ENCODE assay signal across 8 cellular contexts in the genomic region with DNA sequence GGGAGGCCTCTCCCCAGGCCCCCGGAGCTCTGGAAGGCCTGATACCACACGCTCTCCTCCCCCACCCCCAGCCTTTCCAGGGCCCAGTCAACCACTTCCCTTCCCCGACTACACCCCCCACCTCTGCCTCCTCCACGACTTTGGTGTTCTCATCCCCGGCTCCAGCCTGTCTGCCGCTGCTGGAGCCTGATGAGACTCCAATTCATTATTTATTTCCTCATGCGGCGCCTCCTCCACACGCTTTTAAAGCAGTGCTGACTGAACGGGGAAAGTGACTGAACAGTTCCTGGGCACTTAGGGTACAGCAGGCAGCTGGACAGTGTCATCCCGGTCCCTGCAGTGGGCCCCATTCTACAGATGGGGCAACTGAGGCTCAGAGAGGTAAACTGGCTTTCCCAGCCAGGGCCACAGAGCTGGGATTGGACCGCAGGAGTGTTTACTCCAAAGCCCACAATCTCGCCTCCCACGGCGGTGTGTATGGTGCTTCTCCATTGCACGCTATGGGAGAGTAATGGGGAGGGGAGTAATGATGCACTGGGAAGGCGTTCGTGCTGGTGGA. TPM values are rescaled to one million over a fixed set of nuclear protein-coding genes. Genes with fewer than 3 reads are reported as not detected.
DNase-seq lines count a peak whose midpoint lies in the region; ATAC-seq, FAIRE-seq and TF ChIP-seq lines count a peak whose summit lies in the region.

No MANE protein-coding gene starts in this region.

- H3K27ac ChIP-seq in GM23248, result peak overlapping the region; percentile 95
- H3K27ac ChIP-seq in adrenal gland, result no peak overlapping the region

- 0 out of 2 replicates have a peak, but pooled peaks cover 7% of the 10 kb centered on the region for H3K79me2 ChIP-seq in GM23248 (ENCODE audit: insufficient read depth)

- H3K4me3 ChIP-seq in GM23248, result no peak overlapping the region
- no peak overlapping the region for H3K4me3 ChIP-seq in fibroblast of pulmonary artery (replicated peaks; ENCODE audit: low read depth, low read length)
- no peak overlapping the region for H3K4me3 ChIP-seq in skeletal muscle satellite cell (ENCODE audit: low read length)
- H3K4me3 ChIP-seq in adrenal gland, result no peak overlapping the region

- H3K4me1 ChIP-seq in GM23248 (ENCODE audit: insufficient read depth), result peaks cover 31% of the 10 kb centered on the region
- peaks cover 39% of the 10 kb centered on the region for H3K4me1 ChIP-seq in skeletal muscle satellite cell (ENCODE audit: control insufficient read depth, insufficient read depth, low read length)
- H3K4me1 ChIP-seq in adrenal gland (replicated peaks in 1 of 2), result no peaks in the 10 kb centered on the region

- H2AFZ ChIP-seq in GM23248, result no peak overlapping the region

- DNase-seq in GM23248 (peak; percentile 98), RCC 7860 (ENCODE audit: low spot score) (peak; percentile 98), fibroblast of pulmonary artery (ENCODE audit: low read depth) (peak; percentile 91), adrenal gland (no peak), NCI-H2081 treated with DMSO at 0.1 percent for 48 hours (lab: John Stamatoyannopoulos, UW) (no peak)

- in situ Hi-C loops in GM23248 (cut with MboI), result loop anchor here (25.0 kb wide), 1 partner anchor 481 kb away; a partner anchor contains a TSS

- H3K27me3 ChIP-seq in GM23248 (replicated peaks; ENCODE audit: insufficient read depth) (no peaks in the 10 kb centered on the region), skeletal muscle satellite cell (ENCODE audit: control insufficient read depth, insufficient read depth, low read length) (no peaks in the 10 kb centered on the region), adrenal gland (no peaks in the 10 kb centered on the region)

- ATAC-seq in GM19023 (IDR thresholded peaks at IDR 0.05; ENCODE audit: unreplicated experiment) (no peak), GM21515 (IDR thresholded peaks at IDR 0.05; ENCODE audit: unreplicated experiment) (no peak)

- no peak for TF ChIP-seq CTCF in fibroblast of pulmonary artery (IDR thresholded peaks at IDR 0.05; ENCODE audit: low read length, missing control alignments)
- no peak for TF ChIP-seq CTCF in adrenal gland (IDR thresholded peaks at IDR 0.05)

- FAIRE-seq in RCC 7860 (lab: Jason Lieb, UNC), result peak; percentile 91

- intact Hi-C loops in adrenal gland (cut with DNase I), result loop anchor here in 1 of 2 donors (10.0 kb wide), 1 partner anchor 469 kb away; no protein-coding TSS in a partner anchor

- H3K9me2 ChIP-seq in GM23248 (ENCODE audit: insufficient read depth), result no peaks in the 10 kb centered on the region

- no peaks in the 10 kb centered on the region for H3K9me3 ChIP-seq in GM23248 (ENCODE audit: low read depth)
- H3K9me3 ChIP-seq in skeletal muscle satellite cell (replicated peaks; ENCODE audit: low read length), result no peaks in the 10 kb centered on the region
- no peaks in the 10 kb centered on the region for H3K9me3 ChIP-seq in adrenal gland (replicated peaks in 1 of 3)

- H3K4me2 ChIP-seq in GM23248 (ENCODE audit: unreplicated experiment), result no peak overlapping the region
- H3K4me2 ChIP-seq in skeletal muscle satellite cell (ENCODE audit: low read length), result peak overlapping the region; percentile 18

- H3K9ac ChIP-seq in GM23248 (peak overlapping the region; percentile 79), skeletal muscle satellite cell (ENCODE audit: low read depth, low read length) (peak overlapping the region; percentile 81)

- WGBS in GM23248 (ENCODE audit: low coverage in 1 of 2, low lambda C conversion rate in 2 of 2, missing lambda C conversion rate in 2 of 2), 2 experiments, result 31 to 44% methylated on average over 14 to 18 of the region's 18 CpGs
- 62 to 84% (median 75%) methylated on average over 15 to 18 of the region's 18 CpGs for WGBS in adrenal gland, 4 donors

- peaks cover 29% of the 10 kb centered on the region for H3F3A ChIP-seq in GM23248 (ENCODE audit: insufficient read depth)

- H3K36me3 ChIP-seq in GM23248 (ENCODE audit: low read depth), result no peaks in the 10 kb centered on the region; the same call in 1 of the 2 replicates
- peaks cover 46% of the 10 kb centered on the region for H3K36me3 ChIP-seq in skeletal muscle satellite cell (ENCODE audit: insufficient read depth, low read length)
- H3K36me3 ChIP-seq in adrenal gland (replicated peaks in 1 of 2), result peaks cover 0 to 57% of the 10 kb centered on the region in 2 donors

- no peak for TF ChIP-seq POLR2A in adrenal gland (IDR thresholded peaks at IDR 0.05)

- no peaks in the 10 kb centered on the region for H4K20me1 ChIP-seq in GM23248 (ENCODE audit: insufficient read depth)

RNA-seq across cellular contexts. Expression of a gene that starts 15.9 kb away (rescaled TPM):
- total RNA-seq in GM23248 (2014; rRNA removed; shearing (Covaris generic)), result 24.3 and 30.7 TPM in 2 replicates
- polyA plus RNA-seq in GM23248 (2016; fragmentation: Nextera tagmentation; extraction: Ambion mirVana) (102 and 104 TPM in 2 replicates), adrenal gland (10 to 100 TPM; 28.5 to 94.8 (median 54.4) TPM)
- 67.7 and 73.2 TPM in 2 replicates for total RNA-seq in skeletal muscle satellite cell (2012; rRNA removed)
- 10 to 100 TPM; 11.9 to 58.8 (median 41.6) TPM for total RNA-seq in adrenal gland

RNA-seq across cellular contexts. Expression of a gene that starts 40.2 kb away (rescaled TPM):
- 175 and 204 TPM in 2 replicates for total RNA-seq in GM23248 (2014; rRNA removed; shearing (Covaris generic))
- polyA plus RNA-seq in GM23248 (2016; fragmentation: Nextera tagmentation; extraction: Ambion mirVana), result 675 and 702 TPM in 2 replicates
- total RNA-seq in skeletal muscle satellite cell (2012; rRNA removed), result 162 and 237 TPM in 2 replicates
- 100 to 1,000 TPM; 159 to 338 (median 253) TPM for total RNA-seq in adrenal gland
- polyA plus RNA-seq in adrenal gland, result 100 to 1,000 TPM; 139 to 413 (median 201) TPM

Comparison
In these comparisons a context has a peak if more than half of its experiments do, and no peak if none do; other contexts are left out.
1. DNase-seq: peak in GM23248 (single experiment), RCC 7860 (single experiment) and fibroblast of pulmonary artery (single experiment); none in adrenal gland (0 of 7) and NCI-H2081 treated with DMSO at 0.1 percent for 48 hours (single experiment).